2 cellular contexts compared by ENCODE assay signal in the genomic region with DNA sequence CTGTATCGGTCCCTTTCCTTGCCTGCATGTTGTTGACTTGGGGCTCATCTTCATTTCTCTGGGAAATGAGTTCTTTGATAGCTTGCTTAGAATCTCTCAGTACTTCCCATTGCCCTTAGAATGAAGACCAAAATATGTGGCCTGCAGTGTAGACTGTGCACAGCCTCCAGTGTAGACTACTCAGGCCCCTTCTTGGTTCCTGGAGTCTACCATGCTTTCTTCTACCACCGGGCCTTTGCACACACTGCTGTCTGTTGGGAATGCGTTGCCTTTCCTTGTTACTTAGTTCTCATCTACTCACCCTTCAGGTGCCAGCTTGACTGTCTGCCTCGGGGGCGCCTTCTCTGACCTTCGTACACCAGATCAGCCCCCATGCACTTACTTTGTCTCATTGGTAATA.
TF ChIP-seq lines count a peak whose summit lies in the region.

No MANE protein-coding gene starts in this region.

TF ChIP-seq in GM23338, 12 proteins besides CTCF, POLR2A, EP300 and RAD21:
- TF ChIP-seq, protein P1, sequence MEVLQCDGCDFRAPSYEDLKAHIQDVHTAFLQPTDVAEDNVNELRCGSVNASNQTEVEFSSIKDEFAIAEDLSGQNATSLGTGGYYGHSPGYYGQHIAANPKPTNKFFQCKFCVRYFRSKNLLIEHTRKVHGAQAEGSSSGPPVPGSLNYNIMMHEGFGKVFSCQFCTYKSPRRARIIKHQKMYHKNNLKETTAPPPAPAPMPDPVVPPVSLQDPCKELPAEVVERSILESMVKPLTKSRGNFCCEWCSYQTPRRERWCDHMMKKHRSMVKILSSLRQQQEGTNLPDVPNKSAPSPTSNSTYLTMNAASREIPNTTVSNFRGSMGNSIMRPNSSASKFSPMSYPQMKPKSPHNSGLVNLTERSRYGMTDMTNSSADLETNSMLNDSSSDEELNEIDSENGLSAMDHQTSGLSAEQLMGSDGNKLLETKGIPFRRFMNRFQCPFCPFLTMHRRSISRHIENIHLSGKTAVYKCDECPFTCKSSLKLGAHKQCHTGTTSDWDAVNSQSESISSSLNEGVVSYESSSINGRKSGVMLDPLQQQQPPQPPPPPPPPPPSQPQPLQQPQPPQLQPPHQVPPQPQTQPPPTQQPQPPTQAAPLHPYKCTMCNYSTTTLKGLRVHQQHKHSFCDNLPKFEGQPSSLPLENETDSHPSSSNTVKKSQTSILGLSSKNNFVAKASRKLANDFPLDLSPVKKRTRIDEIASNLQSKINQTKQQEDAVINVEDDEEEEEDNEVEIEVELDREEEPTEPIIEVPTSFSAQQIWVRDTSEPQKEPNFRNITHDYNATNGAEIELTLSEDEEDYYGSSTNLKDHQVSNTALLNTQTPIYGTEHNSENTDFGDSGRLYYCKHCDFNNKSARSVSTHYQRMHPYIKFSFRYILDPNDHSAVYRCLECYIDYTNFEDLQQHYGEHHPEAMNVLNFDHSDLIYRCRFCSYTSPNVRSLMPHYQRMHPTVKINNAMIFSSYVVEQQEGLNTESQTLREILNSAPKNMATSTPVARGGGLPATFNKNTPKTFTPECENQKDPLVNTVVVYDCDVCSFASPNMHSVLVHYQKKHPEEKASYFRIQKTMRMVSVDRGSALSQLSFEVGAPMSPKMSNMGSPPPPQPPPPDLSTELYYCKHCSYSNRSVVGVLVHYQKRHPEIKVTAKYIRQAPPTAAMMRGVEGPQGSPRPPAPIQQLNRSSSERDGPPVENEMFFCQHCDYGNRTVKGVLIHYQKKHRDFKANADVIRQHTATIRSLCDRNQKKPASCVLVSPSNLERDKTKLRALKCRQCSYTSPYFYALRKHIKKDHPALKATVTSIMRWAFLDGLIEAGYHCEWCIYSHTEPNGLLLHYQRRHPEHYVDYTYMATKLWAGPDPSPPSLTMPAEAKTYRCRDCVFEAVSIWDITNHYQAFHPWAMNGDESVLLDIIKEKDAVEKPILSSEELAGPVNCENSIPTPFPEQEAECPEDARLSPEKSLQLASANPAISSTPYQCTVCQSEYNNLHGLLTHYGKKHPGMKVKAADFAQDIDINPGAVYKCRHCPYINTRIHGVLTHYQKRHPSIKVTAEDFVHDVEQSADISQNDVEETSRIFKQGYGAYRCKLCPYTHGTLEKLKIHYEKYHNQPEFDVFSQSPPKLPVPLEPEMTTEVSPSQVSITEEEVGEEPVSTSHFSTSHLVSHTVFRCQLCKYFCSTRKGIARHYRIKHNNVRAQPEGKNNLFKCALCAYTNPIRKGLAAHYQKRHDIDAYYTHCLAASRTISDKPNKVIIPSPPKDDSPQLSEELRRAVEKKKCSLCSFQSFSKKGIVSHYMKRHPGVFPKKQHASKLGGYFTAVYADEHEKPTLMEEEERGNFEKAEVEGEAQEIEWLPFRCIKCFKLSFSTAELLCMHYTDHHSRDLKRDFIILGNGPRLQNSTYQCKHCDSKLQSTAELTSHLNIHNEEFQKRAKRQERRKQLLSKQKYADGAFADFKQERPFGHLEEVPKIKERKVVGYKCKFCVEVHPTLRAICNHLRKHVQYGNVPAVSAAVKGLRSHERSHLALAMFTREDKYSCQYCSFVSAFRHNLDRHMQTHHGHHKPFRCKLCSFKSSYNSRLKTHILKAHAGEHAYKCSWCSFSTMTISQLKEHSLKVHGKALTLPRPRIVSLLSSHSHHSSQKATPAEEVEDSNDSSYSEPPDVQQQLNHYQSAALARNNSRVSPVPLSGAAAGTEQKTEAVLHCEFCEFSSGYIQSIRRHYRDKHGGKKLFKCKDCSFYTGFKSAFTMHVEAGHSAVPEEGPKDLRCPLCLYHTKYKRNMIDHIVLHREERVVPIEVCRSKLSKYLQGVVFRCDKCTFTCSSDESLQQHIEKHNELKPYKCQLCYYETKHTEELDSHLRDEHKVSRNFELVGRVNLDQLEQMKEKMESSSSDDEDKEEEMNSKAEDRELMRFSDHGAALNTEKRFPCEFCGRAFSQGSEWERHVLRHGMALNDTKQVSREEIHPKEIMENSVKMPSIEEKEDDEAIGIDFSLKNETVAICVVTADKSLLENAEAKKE (CRISPR knock-in tag; IDR thresholded peaks at IDR 0.05) = no peak
- TF ChIP-seq, protein P2, sequence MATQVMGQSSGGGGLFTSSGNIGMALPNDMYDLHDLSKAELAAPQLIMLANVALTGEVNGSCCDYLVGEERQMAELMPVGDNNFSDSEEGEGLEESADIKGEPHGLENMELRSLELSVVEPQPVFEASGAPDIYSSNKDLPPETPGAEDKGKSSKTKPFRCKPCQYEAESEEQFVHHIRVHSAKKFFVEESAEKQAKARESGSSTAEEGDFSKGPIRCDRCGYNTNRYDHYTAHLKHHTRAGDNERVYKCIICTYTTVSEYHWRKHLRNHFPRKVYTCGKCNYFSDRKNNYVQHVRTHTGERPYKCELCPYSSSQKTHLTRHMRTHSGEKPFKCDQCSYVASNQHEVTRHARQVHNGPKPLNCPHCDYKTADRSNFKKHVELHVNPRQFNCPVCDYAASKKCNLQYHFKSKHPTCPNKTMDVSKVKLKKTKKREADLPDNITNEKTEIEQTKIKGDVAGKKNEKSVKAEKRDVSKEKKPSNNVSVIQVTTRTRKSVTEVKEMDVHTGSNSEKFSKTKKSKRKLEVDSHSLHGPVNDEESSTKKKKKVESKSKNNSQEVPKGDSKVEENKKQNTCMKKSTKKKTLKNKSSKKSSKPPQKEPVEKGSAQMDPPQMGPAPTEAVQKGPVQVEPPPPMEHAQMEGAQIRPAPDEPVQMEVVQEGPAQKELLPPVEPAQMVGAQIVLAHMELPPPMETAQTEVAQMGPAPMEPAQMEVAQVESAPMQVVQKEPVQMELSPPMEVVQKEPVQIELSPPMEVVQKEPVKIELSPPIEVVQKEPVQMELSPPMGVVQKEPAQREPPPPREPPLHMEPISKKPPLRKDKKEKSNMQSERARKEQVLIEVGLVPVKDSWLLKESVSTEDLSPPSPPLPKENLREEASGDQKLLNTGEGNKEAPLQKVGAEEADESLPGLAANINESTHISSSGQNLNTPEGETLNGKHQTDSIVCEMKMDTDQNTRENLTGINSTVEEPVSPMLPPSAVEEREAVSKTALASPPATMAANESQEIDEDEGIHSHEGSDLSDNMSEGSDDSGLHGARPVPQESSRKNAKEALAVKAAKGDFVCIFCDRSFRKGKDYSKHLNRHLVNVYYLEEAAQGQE (IDR thresholded peaks at IDR 0.05; ENCODE audit: unreplicated experiment) = no peak
- TF ChIP-seq POLR2AphosphoS5 (IDR thresholded peaks at IDR 0.05; ENCODE audit: low read depth) (no peak), NANOG (IDR thresholded peaks at IDR 0.05; ENCODE audit: borderline replicate concordance) (no peak), ZNF331 (CRISPR knock-in tag; IDR thresholded peaks at IDR 0.05; ENCODE audit: low read depth) (no peak)

TF ChIP-seq in K562, 482 proteins besides CTCF, POLR2A, EP300 and RAD21:
- TF ChIP-seq MYC (IDR thresholded peaks at IDR 0.05; ENCODE audit: low read depth, low read length) (no peak), MYC (CRISPR knock-in tag; IDR thresholded peaks at IDR 0.05; ENCODE audit: borderline replicate concordance, low read depth) (no peak), MEF2D (tag; conservative IDR thresholded peaks at IDR 0.05; ENCODE audit: low read depth) (no peak), RBM25 (IDR thresholded peaks at IDR 0.05; ENCODE audit: low read depth, low read length, severe bottlenecking) (peak; percentile 82), EHMT2 (IDR thresholded peaks at IDR 0.05) (no peak)
- TF ChIP-seq, protein P3, sequence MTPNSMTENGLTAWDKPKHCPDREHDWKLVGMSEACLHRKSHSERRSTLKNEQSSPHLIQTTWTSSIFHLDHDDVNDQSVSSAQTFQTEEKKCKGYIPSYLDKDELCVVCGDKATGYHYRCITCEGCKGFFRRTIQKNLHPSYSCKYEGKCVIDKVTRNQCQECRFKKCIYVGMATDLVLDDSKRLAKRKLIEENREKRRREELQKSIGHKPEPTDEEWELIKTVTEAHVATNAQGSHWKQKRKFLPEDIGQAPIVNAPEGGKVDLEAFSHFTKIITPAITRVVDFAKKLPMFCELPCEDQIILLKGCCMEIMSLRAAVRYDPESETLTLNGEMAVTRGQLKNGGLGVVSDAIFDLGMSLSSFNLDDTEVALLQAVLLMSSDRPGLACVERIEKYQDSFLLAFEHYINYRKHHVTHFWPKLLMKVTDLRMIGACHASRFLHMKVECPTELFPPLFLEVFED (CRISPR knock-in tag; conservative IDR thresholded peaks at IDR 0.05) = no peak
